ENCODE assay signal across 1 cellular context in the genomic region with DNA sequence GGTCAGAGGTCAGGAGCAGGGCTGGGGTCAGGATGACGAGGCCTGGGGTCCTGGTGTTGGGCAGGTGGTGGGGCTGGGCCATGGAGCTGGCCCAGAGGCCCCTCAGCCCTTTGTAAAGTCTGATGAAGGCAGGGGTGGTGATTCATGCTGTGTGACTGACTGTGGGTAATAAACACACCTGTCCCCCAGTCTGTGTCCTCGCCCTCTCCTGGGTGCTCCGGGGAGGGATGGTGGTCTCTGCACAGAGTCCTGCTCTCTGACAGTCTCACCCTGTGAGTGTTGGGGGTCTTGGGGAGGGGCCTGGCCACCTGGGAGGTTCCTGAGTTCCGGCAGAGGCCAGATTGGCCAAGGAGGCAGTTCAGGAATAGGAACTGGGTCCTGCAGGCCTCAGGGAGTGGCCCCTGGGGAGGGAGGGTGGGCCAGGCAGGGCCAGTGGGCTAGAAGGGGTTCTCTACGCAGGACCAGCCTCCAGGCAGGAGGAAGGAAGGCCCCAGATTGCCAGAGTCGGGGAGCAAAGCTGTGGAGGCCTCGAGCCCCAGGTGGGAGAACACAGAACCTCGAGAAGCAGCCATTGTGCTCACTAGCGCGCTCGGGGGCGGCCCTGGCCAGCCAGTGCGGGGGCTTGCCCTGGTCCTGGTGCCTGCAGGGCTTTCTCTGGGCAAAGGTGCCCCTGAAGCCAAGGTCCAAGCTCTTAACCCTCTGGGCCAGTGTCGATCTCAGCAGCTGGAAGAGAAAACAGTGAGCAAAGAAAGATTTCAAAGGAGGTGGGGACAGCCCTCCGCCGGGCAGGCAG.
TF ChIP-seq lines count a peak whose summit lies in the region.

No MANE protein-coding gene starts in this region.

TF ChIP-seq in WTC11, 78 proteins besides CTCF, POLR2A, EP300 and RAD21 (continued from another document):
- TF ChIP-seq USF2 (CRISPR knock-in tag; IDR thresholded peaks at IDR 0.05), result no peak
